Comparison of ENCODE assay signal across 7 cellular contexts in the genomic region with DNA sequence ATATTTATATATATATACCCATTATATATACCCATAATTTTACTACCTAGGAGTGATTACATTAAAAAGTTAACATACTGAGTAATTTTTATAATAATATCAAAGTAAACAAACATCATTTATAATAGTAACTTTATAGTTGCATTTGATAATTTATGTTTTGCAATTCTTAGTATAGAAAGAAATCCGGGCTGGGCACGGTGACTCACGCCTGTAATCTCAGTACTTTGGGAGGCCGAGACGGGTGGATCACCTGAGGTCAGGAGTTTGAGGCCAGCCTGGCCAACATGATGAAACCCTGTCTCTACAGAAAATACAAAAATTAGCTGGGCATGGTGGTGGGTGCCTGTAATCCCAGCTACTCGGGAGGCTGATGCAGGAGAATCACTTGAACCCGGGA. TPM values are rescaled to one million over a fixed set of nuclear protein-coding genes. Genes with fewer than 3 reads are reported as not detected.
DNase-seq lines count a peak whose midpoint lies in the region; ATAC-seq, FAIRE-seq and TF ChIP-seq lines count a peak whose summit lies in the region.
"Not testable (repeated sequence)": the region's sequence is repeated elsewhere in the genome, so short reads cannot be mapped to it uniquely, and the experiment has no call there.

No MANE protein-coding gene starts in this region.

- CTCF ChIA-PET in activated CD8-positive, alpha-beta T cell treated with anti-CD3 and anti-CD28 coated beads for 36 hours (lab: Charles Lee) = interaction anchor here (0.6 to 1.1 kb wide), 3 partner anchors 10 to 132 kb away, joined by 3 read pairs; no protein-coding TSS in a partner anchor
- CTCF ChIA-PET in MCF 10A (lab: Yijun Ruan, JAX) = interaction anchor here (0.6 to 1.0 kb wide), 4 partner anchors 24 to 257 kb away, joined by 3 to 6 read pairs (median 4); no protein-coding TSS in a partner anchor

- in situ Hi-C loops in GM23248 (cut with MboI) = not testable (repeated sequence)

- H3K4me1 ChIP-seq in GM23248 (ENCODE audit: insufficient read depth) = peaks cover 18% of the 10 kb centered on the region
- not testable (repeated sequence) for H3K4me1 ChIP-seq in Loucy (ENCODE audit: insufficient read depth, low read length, poor library complexity, severe bottlenecking)

- H3K9me2 ChIP-seq in GM23248 (ENCODE audit: insufficient read depth); Loucy (replicated peaks; ENCODE audit: low read depth, low read length): not testable (repeated sequence)

- not testable (repeated sequence) for H3K9me3 Mint-ChIP-seq in activated CD8-positive, alpha-beta T cell treated with anti-CD3 and anti-CD28 coated beads for 36 hours; MCF 10A (ENCODE audit: unreplicated experiment); osteocyte (ENCODE audit: unreplicated experiment)

- H3K27ac Mint-ChIP-seq in activated CD8-positive, alpha-beta T cell treated with anti-CD3 and anti-CD28 coated beads for 36 hours; MCF 10A (ENCODE audit: low read depth, unreplicated experiment): not testable (repeated sequence)
- H3K27ac Mint-ChIP-seq in osteocyte (ENCODE audit: unreplicated experiment) = peak overlapping the region; percentile 14

- H4K20me1 ChIP-seq in GM23248 (ENCODE audit: insufficient read depth); Loucy (ENCODE audit: insufficient read depth, low read length, poor library complexity, severe bottlenecking): not testable (repeated sequence)

- BruUV-seq in MCF 10A (replicated peaks; lab: Mats Ljungman, UMichigan) = not testable (repeated sequence)

- H3K36me3 Mint-ChIP-seq in activated CD8-positive, alpha-beta T cell treated with anti-CD3 and anti-CD28 coated beads for 36 hours (ENCODE audit: low read depth); MCF 10A (ENCODE audit: insufficient read depth, unreplicated experiment); osteocyte (ENCODE audit: unreplicated experiment): not testable (repeated sequence)

- H3K79me2 ChIP-seq in GM23248 (ENCODE audit: insufficient read depth); Loucy (ENCODE audit: insufficient read depth, low read length): not testable (repeated sequence)

- DNase-seq in GM23248 (peak; percentile 9), MCF 10A (ENCODE audit: unreplicated experiment) (peak; percentile 51)
- not testable (repeated sequence) for DNase-seq in RCC 7860 (ENCODE audit: low spot score); frontal cortex (ENCODE audit: low spot score in 2 of 2); osteocyte (ENCODE audit: extremely low spot score, unreplicated experiment)
- DNase-seq in activated CD8-positive, alpha-beta T cell treated with anti-CD3 and anti-CD28 coated beads for 36 hours = peak; percentile 32

- 79 to 86% methylated on average over 7 of the region's 7 CpGs for WGBS in GM23248 (ENCODE audit: low coverage in 1 of 2, low lambda C conversion rate in 2 of 2, missing lambda C conversion rate in 2 of 2), 2 experiments

- FAIRE-seq in RCC 7860 (lab: Jason Lieb, UNC) = peak; percentile 65
- peak; percentile 26 for FAIRE-seq in frontal cortex (lab: Jason Lieb, UNC)

- H3K27me3 ChIP-seq in GM23248 (replicated peaks; ENCODE audit: insufficient read depth); Loucy (ENCODE audit: insufficient read depth, low read length, poor library complexity, severe bottlenecking): not testable (repeated sequence)

- not testable (repeated sequence) for TF ChIP-seq CTCF in Loucy (conservative IDR thresholded peaks at IDR 0.05; ENCODE audit: low read length); activated CD8-positive, alpha-beta T cell treated with anti-CD3 and anti-CD28 coated beads for 36 hours (IDR thresholded peaks at IDR 0.05); MCF 10A (IDR thresholded peaks at IDR 0.05; ENCODE audit: unreplicated experiment); osteocyte (IDR thresholded peaks at IDR 0.05)

- POLR2A ChIA-PET in activated CD8-positive, alpha-beta T cell treated with anti-CD3 and anti-CD28 coated beads for 36 hours (lab: Charles Lee) = not testable (repeated sequence)
- POLR2A ChIA-PET in MCF 10A (lab: Yijun Ruan, JAX) = interaction anchor here (0.7 to 1.3 kb wide), 5 partner anchors 9 to 40 kb away, joined by 3 to 7 read pairs (median 4); no protein-coding TSS in a partner anchor

- not testable (repeated sequence) for H3K4me3 ChIP-seq in GM23248; Loucy (ENCODE audit: low read length, poor library complexity, severe bottlenecking)

- intact Hi-C loops in activated CD8-positive, alpha-beta T cell treated with anti-CD3 and anti-CD28 coated beads for 36 hours (cut with micrococcal nuclease); MCF 10A (cut with micrococcal nuclease): not testable (repeated sequence)

- H3K4me2 ChIP-seq in GM23248 (ENCODE audit: unreplicated experiment) = not testable (repeated sequence)
- H3K4me2 ChIP-seq in Loucy (ENCODE audit: low read depth, low read length, poor library complexity, severe bottlenecking) = peak overlapping the region; percentile 68

- not testable (repeated sequence) for H3K36me3 ChIP-seq in GM23248 (ENCODE audit: low read depth); Loucy (ENCODE audit: insufficient read depth, low read length)

- H3F3A ChIP-seq in GM23248 (ENCODE audit: insufficient read depth); Loucy (ENCODE audit: low read depth): not testable (repeated sequence)

- H3K9ac ChIP-seq in GM23248; Loucy (ENCODE audit: low read depth, low read length, poor library complexity, severe bottlenecking): not testable (repeated sequence)

- peak overlapping the region; percentile 51 for H3K27ac ChIP-seq in GM23248

- not testable (repeated sequence) for H3K4me3 Mint-ChIP-seq in activated CD8-positive, alpha-beta T cell treated with anti-CD3 and anti-CD28 coated beads for 36 hours; MCF 10A (ENCODE audit: unreplicated experiment); osteocyte (ENCODE audit: unreplicated experiment)

- not testable (repeated sequence) for H2AFZ ChIP-seq in GM23248; Loucy (ENCODE audit: low read length)

- ATAC-seq in activated CD8-positive, alpha-beta T cell treated with anti-CD3 and anti-CD28 coated beads for 36 hours = not testable (repeated sequence)

- H3K4me1 Mint-ChIP-seq in activated CD8-positive, alpha-beta T cell treated with anti-CD3 and anti-CD28 coated beads for 36 hours (ENCODE audit: low read depth) = peaks cover 20% of the 10 kb centered on the region
- H3K4me1 Mint-ChIP-seq in MCF 10A (ENCODE audit: insufficient read depth, unreplicated experiment) = not testable (repeated sequence)
- peaks cover 12% of the 10 kb centered on the region for H3K4me1 Mint-ChIP-seq in osteocyte (ENCODE audit: unreplicated experiment)

- H3K27me3 Mint-ChIP-seq in activated CD8-positive, alpha-beta T cell treated with anti-CD3 and anti-CD28 coated beads for 36 hours; MCF 10A (ENCODE audit: insufficient read depth, unreplicated experiment); osteocyte (ENCODE audit: unreplicated experiment): not testable (repeated sequence)

- not testable (repeated sequence) for H3K9me3 ChIP-seq in GM23248 (ENCODE audit: low read depth); Loucy (ENCODE audit: insufficient read depth, low read depth, low read length)

RNA-seq across cellular contexts. Expression of gene ZNF281, which starts 28.6 kb away (rescaled TPM):
- 41.6 and 45.2 TPM in 2 replicates for total RNA-seq in GM23248 (2014; rRNA removed; shearing (Covaris generic))
- polyA plus RNA-seq in GM23248 (2016; fragmentation: Nextera tagmentation; extraction: Ambion mirVana) = 39.1 and 40.3 TPM in 2 replicates
- total RNA-seq in activated CD8-positive, alpha-beta T cell treated with anti-CD3 and anti-CD28 coated beads for 36 hours = 10 to 100 TPM; 12.0 to 12.2 TPM
- total RNA-seq in MCF 10A (2022) (22.3 and 24.8 TPM in 2 replicates), frontal cortex (48.5 TPM), osteocyte (18.0 and 18.2 TPM in 2 replicates)
